ENCODE assay signal across 21 cellular contexts in the genomic region with DNA sequence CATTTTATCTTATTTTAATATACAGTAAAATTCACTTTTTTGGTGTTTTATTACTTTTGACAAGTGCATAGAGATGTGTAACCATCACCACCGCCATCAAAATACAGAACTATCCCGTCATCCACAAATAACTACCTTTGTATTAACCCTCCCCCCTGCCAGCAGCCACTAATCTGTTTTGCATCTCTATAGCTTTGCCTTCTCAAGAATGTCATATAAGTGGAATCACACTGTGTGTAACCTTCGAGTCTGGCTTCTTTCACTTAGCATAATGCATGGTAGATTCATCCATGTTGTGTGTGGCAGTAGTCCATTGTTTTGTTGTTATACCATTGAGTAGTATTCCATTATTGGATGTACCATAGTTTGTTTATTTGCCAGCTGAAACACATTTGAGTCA.
"Had no signal": no experiment of that assay in that cellular context is flagged by ENCODE, and none has a peak within 500 bp of the region (broad histone marks: within the 10 kb centered on the region; RNA-seq: fewer than 3 reads in every experiment).

No MANE protein-coding gene starts in this region.

- DNase-seq: activated CD4-positive, alpha-beta T cell treated with anti-CD3 and anti-CD28 coated beads for 48 hours; activated CD4-positive, alpha-beta T cell treated with anti-CD3 and anti-CD28 coated beads, Interleukin-2, amount 50 U/mL, for 4 hours; activated CD4-positive, CD25-positive, alpha-beta regulatory T cell treated with anti-CD3 and anti-CD28 coated beads, Interleukin-2, amount 50 U/mL, for 72 hours; activated CD8-positive, alpha-beta memory T cell treated with anti-CD3 and anti-CD28 coated beads, Interleukin-2, amount 50 U/mL, for 48 hours; activated CD8-positive, alpha-beta T cell treated with anti-CD3 and anti-CD28 coated beads, Interleukin-2, amount 10 ng/mL, durations not matched to agents 7 days and 5 days; activated naive CD4-positive, alpha-beta T cell treated with anti-CD3 and anti-CD28 coated beads, Interleukin-2, amount 50 U/mL, for 16 hours; activated naive CD8-positive, alpha-beta T cell treated with anti-CD3 and anti-CD28 coated beads, Interleukin-2, amount 10 ng/mL, durations not matched to agents 7 days and 5 days; activated T-cell treated with anti-CD3 and anti-CD28 coated beads, Interleukin-2, amount 50 U/mL, for 1 hour; adrenal gland; anterior cingulate cortex; MM.1S; NCI-H1105; NCI-H1436 treated with DMSO at 0.1 percent for 48 hours; NCI-H187; NCI-H2081 treated with DMSO at 0.1 percent for 48 hours; NCI-H446; NCI-H524; PC-3; SHP77 treated with DMSO at 0.1 percent for 48 hours had no signal

- H3K27ac ChIP-seq: adrenal gland had no signal

- H3K36me3 Mint-ChIP-seq: activated naive CD8-positive, alpha-beta T cell treated with anti-CD3 and anti-CD28 coated beads, Interleukin-2, amount 10 ng/mL, durations not matched to agents 7 days and 5 days had no signal

- FAIRE-seq: RCC 7860 had no signal

- H3K27me3 ChIP-seq: adrenal gland had no signal

- ATAC-seq: activated CD8-positive, alpha-beta T cell treated with anti-CD3 and anti-CD28 coated beads, Interleukin-2, amount 10 ng/mL, durations not matched to agents 7 days and 5 days; PC-3 had no signal

- H3K9me3 Mint-ChIP-seq: activated naive CD8-positive, alpha-beta T cell treated with anti-CD3 and anti-CD28 coated beads, Interleukin-2, amount 10 ng/mL, durations not matched to agents 7 days and 5 days; T-helper 1 cell treated with Interleukin-12 subunit alpha and Interleukin-12 subunit beta and Interleukin-4 antibody, amounts not matched to agents 30 μg/mL and 1 μg/mL, for 36 hours had no signal

- H3K36me3 ChIP-seq: adrenal gland had no signal

- H3K27ac Mint-ChIP-seq: activated CD8-positive, alpha-beta T cell treated with anti-CD3 and anti-CD28 coated beads, Interleukin-2, amount 10 ng/mL, durations not matched to agents 7 days and 5 days; activated naive CD8-positive, alpha-beta T cell treated with anti-CD3 and anti-CD28 coated beads, Interleukin-2, amount 10 ng/mL, durations not matched to agents 7 days and 5 days; T-helper 1 cell treated with Interleukin-12 subunit alpha and Interleukin-12 subunit beta and Interleukin-4 antibody, amounts not matched to agents 30 μg/mL and 1 μg/mL, for 36 hours had no signal

- H3K4me3 Mint-ChIP-seq: activated CD8-positive, alpha-beta T cell treated with anti-CD3 and anti-CD28 coated beads, Interleukin-2, amount 10 ng/mL, durations not matched to agents 7 days and 5 days; activated naive CD8-positive, alpha-beta T cell treated with anti-CD3 and anti-CD28 coated beads, Interleukin-2, amount 10 ng/mL, durations not matched to agents 7 days and 5 days; T-helper 1 cell treated with Interleukin-12 subunit alpha and Interleukin-12 subunit beta and Interleukin-4 antibody, amounts not matched to agents 30 μg/mL and 1 μg/mL, for 36 hours had no signal

- H3K4me3 ChIP-seq: adrenal gland had no signal

- H3K4me1 ChIP-seq: adrenal gland had no signal
